In the genomic region with DNA sequence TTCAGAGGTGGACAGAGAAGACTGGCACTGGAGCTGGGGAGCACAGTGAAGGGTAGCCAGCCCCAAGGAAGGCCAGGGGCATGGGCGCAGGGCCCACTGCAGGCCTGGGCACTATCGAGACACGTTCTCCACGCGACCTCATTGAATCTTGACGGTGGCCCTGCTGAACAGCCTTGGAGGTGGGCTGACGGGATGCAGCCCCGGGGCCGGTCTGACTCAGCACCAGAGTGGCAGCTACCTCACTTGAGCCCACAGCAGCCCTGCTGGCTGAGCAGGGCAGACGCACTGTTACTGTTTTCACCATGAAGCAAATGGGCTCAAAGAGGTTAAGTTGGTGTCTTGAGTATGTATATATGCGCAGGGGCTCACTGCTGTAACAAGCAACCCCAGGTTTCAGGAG, we compare ENCODE assay signal across 32 cellular contexts.
A peak's percentile ranks its signal among the peaks of the same experiment; 100 is the strongest.
DNase-seq lines count a peak whose midpoint lies in the region; ATAC-seq and TF ChIP-seq lines count a peak whose summit lies in the region.
"Had no signal": no experiment of that assay in that cellular context is flagged by ENCODE, and none has a peak within 500 bp of the region (broad histone marks: within the 10 kb centered on the region; RNA-seq: fewer than 3 reads in every experiment).

No MANE protein-coding gene starts in this region.

- H3K4me2 ChIP-seq in hepatocyte = no peak overlapping the region

- H3K36me3 Mint-ChIP-seq in nephron progenitor cell (ENCODE audit: low read depth) = no peaks in the 10 kb centered on the region
- H3K36me3 Mint-ChIP-seq: activated naive CD8-positive, alpha-beta T cell treated with anti-CD3 and anti-CD28 coated beads for 36 hours; CD4-positive, CD25-positive, alpha-beta regulatory T cell; mesothelial cell of epicardium; natural killer cell; T-cell had no signal

- H3K79me2 ChIP-seq in hepatocyte = no peaks in the 10 kb centered on the region

- TF ChIP-seq POLR2A in sigmoid colon (IDR thresholded peaks at IDR 0.05) = no peak

- no peaks in the 10 kb centered on the region for H3K4me1 ChIP-seq in RWPE2 (ENCODE audit: insufficient read depth, poor library complexity, severe bottlenecking)
- H3K4me1 ChIP-seq in hepatocyte (ENCODE audit: insufficient read depth) = peaks cover 25% of the 10 kb centered on the region
- H3K4me1 ChIP-seq in sigmoid colon = peaks cover 0 to 75% (median 71%) of the 10 kb centered on the region in 4 donors
- no peaks in the 10 kb centered on the region for H3K4me1 ChIP-seq in HAP-1
- H3K4me1 ChIP-seq: breast epithelium, testis had no signal

- no peaks in the 10 kb centered on the region for H3K9me3 ChIP-seq in RWPE2 (ENCODE audit: severe bottlenecking)
- H3K9me3 ChIP-seq in hepatocyte (ENCODE audit: low read depth) = no peaks in the 10 kb centered on the region
- H3K9me3 ChIP-seq in sigmoid colon = no peaks in the 10 kb centered on the region
- no peaks in the 10 kb centered on the region for H3K9me3 ChIP-seq in HAP-1
- H3K9me3 ChIP-seq: breast epithelium, testis had no signal

- peaks cover 38% of the 10 kb centered on the region for H3K4me1 Mint-ChIP-seq in nephron progenitor cell
- H3K4me1 Mint-ChIP-seq: activated CD4-positive, alpha-beta T cell treated with anti-CD3 and anti-CD28 coated beads, Interleukin-2, amount 10 ng/mL, durations not matched to agents 24 days and 14 days; activated naive CD8-positive, alpha-beta T cell treated with anti-CD3 and anti-CD28 coated beads for 36 hours; CD4-positive, CD25-positive, alpha-beta regulatory T cell; natural killer cell; T-cell had no signal

- no peak overlapping the region for H2AFZ ChIP-seq in hepatocyte

- WGBS in hepatocyte (ENCODE audit: low lambda C conversion rate, missing lambda C conversion rate) = 79% methylated on average over 11 of the region's 11 CpGs
- 89 to 90% methylated on average over 11 of the region's 11 CpGs for WGBS in sigmoid colon, 2 donors

- DNase-seq in ELR (ENCODE audit: low read depth) = peak; percentile 15
- no peak for DNase-seq in RWPE2 (ENCODE audit: low spot score)
- DNase-seq in hepatocyte (ENCODE audit: low spot score) = no peak
- DNase-seq in sigmoid colon = no peak
- DNase-seq in epidermal melanocyte (ENCODE audit: insufficient read length, low spot score) = no peak
- DNase-seq in nephron progenitor cell = no peak
- no peak for DNase-seq in HuH-7.5 (ENCODE audit: low spot score)
- no peak for DNase-seq in HAP-1 (ENCODE audit: low spot score in 2 of 2)
- DNase-seq: activated CD4-positive, alpha-beta T cell treated with anti-CD3 and anti-CD28 coated beads, Interleukin-2, amount 10 ng/mL, durations not matched to agents 24 days and 14 days; activated gamma-delta T cell; activated naive CD8-positive, alpha-beta T cell treated with anti-CD3 and anti-CD28 coated beads for 36 hours; activated T-cell treated with anti-CD3 and anti-CD28 coated beads, Interleukin-2, amount 50 U/mL, for 24 hours; AML-193; anterior cingulate cortex; Calu3; CD4-positive, CD25-positive, alpha-beta regulatory T cell; DMS79 treated with DMSO at 0.1 percent for 48 hours; head of caudate nucleus; kidney; natural killer cell; NCI-H1105 treated with DMSO at 0.1 percent for 48 hours; NCI-H187 treated with DMSO at 0.1 percent for 48 hours; NCI-H2171; NCI-H510A; RPMI8226; stimulated activated naive CD4-positive, alpha-beta T cell; T-cell; testis had no signal

- TF ChIP-seq CTCF in RWPE2 (IDR thresholded peaks at IDR 0.05; ENCODE audit: poor library complexity, severe bottlenecking) (no peak), hepatocyte (IDR thresholded peaks at IDR 0.05; ENCODE audit: poor library complexity) (no peak), sigmoid colon (IDR thresholded peaks at IDR 0.05) (peak in 1 of 4 experiments; percentile 27), nephron progenitor cell (IDR thresholded peaks at IDR 0.05) (no peak)

- no peak overlapping the region for H3K27ac ChIP-seq in RWPE2 (ENCODE audit: poor library complexity, severe bottlenecking)
- peak overlapping the region; percentile 78 for H3K27ac ChIP-seq in hepatocyte
- H3K27ac ChIP-seq in sigmoid colon = peak overlapping the region; percentile 81 to 91 (median 87)
- H3K27ac ChIP-seq: breast epithelium, skin epidermis, testis had no signal

- in situ Hi-C loops in HAP-1 (cut with MboI; ENCODE audit: low sequenced_read_pairs) = no loop called here

- no peaks in the 10 kb centered on the region for H4K20me1 ChIP-seq in hepatocyte (ENCODE audit: insufficient read depth, poor library complexity, severe bottlenecking)

- H3K27me3 ChIP-seq in RWPE2 (ENCODE audit: insufficient read depth, poor library complexity, severe bottlenecking) (peaks cover 41% of the 10 kb centered on the region), hepatocyte (peaks cover 5% of the 10 kb centered on the region), sigmoid colon (no peaks in the 10 kb centered on the region), HAP-1 (ENCODE audit: low read depth) (peaks cover 5% of the 10 kb centered on the region; the same call in 1 of the 2 replicates)
- H3K27me3 ChIP-seq: testis had no signal

- H3K9me3 Mint-ChIP-seq in nephron progenitor cell = no peaks in the 10 kb centered on the region
- H3K9me3 Mint-ChIP-seq: activated CD4-positive, alpha-beta T cell treated with anti-CD3 and anti-CD28 coated beads, Interleukin-2, amount 10 ng/mL, durations not matched to agents 24 days and 14 days; activated naive CD8-positive, alpha-beta T cell treated with anti-CD3 and anti-CD28 coated beads for 36 hours; activated T-cell treated with anti-CD3 and anti-CD28 coated beads, Interleukin-2, amount 50 U/mL, for 24 hours; mesothelial cell of epicardium; natural killer cell; T-cell had no signal

- no peaks in the 10 kb centered on the region for H3K9me2 ChIP-seq in hepatocyte (replicated peaks; ENCODE audit: insufficient read depth)

- no peak for TF ChIP-seq EP300 in sigmoid colon (IDR thresholded peaks at IDR 0.05)

- no peak overlapping the region for H3K27ac Mint-ChIP-seq in nephron progenitor cell
- H3K27ac Mint-ChIP-seq: activated CD4-positive, alpha-beta T cell treated with anti-CD3 and anti-CD28 coated beads, Interleukin-2, amount 10 ng/mL, durations not matched to agents 24 days and 14 days; activated naive CD8-positive, alpha-beta T cell treated with anti-CD3 and anti-CD28 coated beads for 36 hours; activated T-cell treated with anti-CD3 and anti-CD28 coated beads, Interleukin-2, amount 50 U/mL, for 24 hours; CD4-positive, CD25-positive, alpha-beta regulatory T cell; mesothelial cell of epicardium; natural killer cell; T-cell had no signal

- ATAC-seq in RWPE2 (ENCODE audit: low read depth) = peak; percentile 21; the same call in 1 of the 3 replicates
- ATAC-seq: K562, natural killer cell, T-cell had no signal

- H3K4me3 ChIP-seq in RWPE2 (ENCODE audit: severe bottlenecking) (no peak overlapping the region), hepatocyte (no peak overlapping the region), sigmoid colon (no peak overlapping the region), HAP-1 (no peak overlapping the region)
- H3K4me3 ChIP-seq: breast epithelium, K562, skin epidermis, testis had no signal

- peaks cover 69% of the 10 kb centered on the region for H3K27me3 Mint-ChIP-seq in nephron progenitor cell (ENCODE audit: low read depth, poor library complexity)
- H3K27me3 Mint-ChIP-seq: activated CD4-positive, alpha-beta T cell treated with anti-CD3 and anti-CD28 coated beads, Interleukin-2, amount 10 ng/mL, durations not matched to agents 24 days and 14 days; CD4-positive, CD25-positive, alpha-beta regulatory T cell had no signal

- no peak overlapping the region for H3K4me3 Mint-ChIP-seq in nephron progenitor cell
- H3K4me3 Mint-ChIP-seq: activated CD4-positive, alpha-beta T cell treated with anti-CD3 and anti-CD28 coated beads, Interleukin-2, amount 10 ng/mL, durations not matched to agents 24 days and 14 days; activated naive CD8-positive, alpha-beta T cell treated with anti-CD3 and anti-CD28 coated beads for 36 hours; activated T-cell treated with anti-CD3 and anti-CD28 coated beads, Interleukin-2, amount 50 U/mL, for 24 hours; CD4-positive, CD25-positive, alpha-beta regulatory T cell; mesothelial cell of epicardium; natural killer cell; T-cell had no signal

- intact Hi-C loops in sigmoid colon (cut with DNase I) = no loop called here

- no peaks in the 10 kb centered on the region for H3K36me3 ChIP-seq in RWPE2 (ENCODE audit: low read depth)
- H3K36me3 ChIP-seq in hepatocyte (replicated peaks; ENCODE audit: insufficient read depth, low read depth) = no peaks in the 10 kb centered on the region
- no peaks in the 10 kb centered on the region for H3K36me3 ChIP-seq in sigmoid colon
- H3K36me3 ChIP-seq in HAP-1 (replicated peaks) = no peaks in the 10 kb centered on the region
- H3K36me3 ChIP-seq: breast epithelium had no signal
